ENCODE assay signal across 8 cellular contexts in the genomic region with DNA sequence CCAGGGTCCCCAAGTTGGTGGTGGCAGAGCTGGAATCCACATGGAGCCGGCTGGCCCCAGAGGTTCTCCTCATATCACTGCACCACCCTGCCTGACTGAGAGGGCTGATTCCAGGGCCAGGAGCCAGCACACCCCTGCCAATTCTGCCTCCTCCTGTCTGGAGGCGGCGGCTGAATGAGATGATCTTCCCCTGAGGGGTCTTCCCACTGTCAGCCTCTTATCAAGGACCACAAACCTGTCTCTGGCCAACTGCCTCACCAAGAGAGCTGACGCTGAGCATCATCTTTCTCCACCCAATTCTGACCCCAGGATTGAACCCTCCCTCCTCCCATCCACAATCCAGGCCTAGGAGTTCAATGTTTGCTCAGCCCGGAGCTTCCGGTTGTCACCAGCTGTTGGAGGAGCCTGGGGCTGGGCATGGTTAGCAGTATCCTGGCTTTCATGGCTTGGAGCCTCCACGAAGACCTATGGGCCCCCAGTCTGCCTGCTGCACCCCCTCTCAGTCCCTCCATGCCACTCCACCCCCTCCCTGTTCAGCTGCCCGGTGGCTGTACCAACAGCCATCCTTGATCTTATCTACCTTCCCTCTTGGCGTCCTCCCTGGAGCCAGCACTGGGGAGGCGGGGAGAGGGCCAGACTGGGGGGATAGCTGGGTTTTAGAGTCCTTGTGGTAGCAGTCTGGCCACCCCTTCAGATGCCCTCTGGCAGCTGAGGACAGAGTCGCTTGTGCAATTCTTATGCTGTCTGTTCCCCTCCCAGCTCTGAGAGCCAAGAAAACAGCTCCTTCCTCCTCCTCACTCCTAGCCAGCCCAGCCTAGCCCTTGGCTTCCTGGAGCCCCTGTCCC. TPM values are rescaled to one million over a fixed set of nuclear protein-coding genes. Genes with fewer than 3 reads are reported as not detected.
A peak's percentile ranks its signal among the peaks of the same experiment; 100 is the strongest.
DNase-seq lines count a peak whose midpoint lies in the region; ATAC-seq and TF ChIP-seq lines count a peak whose summit lies in the region.

No MANE protein-coding gene starts in this region.

- H2AK5ac ChIP-seq in mesendoderm (ENCODE audit: low read length): no peak overlapping the region

- H3K9ac ChIP-seq in Loucy (ENCODE audit: low read depth, low read length, poor library complexity, severe bottlenecking) (peak overlapping the region; percentile 31), mesendoderm (ENCODE audit: low read length) (no peak overlapping the region)

- H3K79me1 ChIP-seq in mesendoderm (ENCODE audit: low read length): no peaks in the 10 kb centered on the region

- POLR2A ChIA-PET in MCF 10A (lab: Yijun Ruan, JAX): interaction anchor here (0.5 to 5.5 kb wide), 9 partner anchors 10 to 206 kb away, joined by 3 to 96 read pairs (median 8); a partner anchor contains a TSS

- H3K27me3 ChIP-seq in Loucy (ENCODE audit: insufficient read depth, low read length, poor library complexity, severe bottlenecking) (no peaks in the 10 kb centered on the region), mesendoderm (ENCODE audit: insufficient read depth, low read length, poor library complexity) (no peaks in the 10 kb centered on the region), WERI-Rb-1 (ENCODE audit: insufficient read depth, low read depth, severe bottlenecking) (no peaks in the 10 kb centered on the region)

- CTCF ChIA-PET in MCF 10A (lab: Yijun Ruan, JAX): interaction anchor here (0.5 to 2.9 kb wide), 15 partner anchors 9 to 544 kb away, joined by 3 to 13 read pairs (median 4); a partner anchor contains a TSS

- no peaks in the 10 kb centered on the region for H3K9me3 Mint-ChIP-seq in MCF 10A (ENCODE audit: unreplicated experiment)

- H4K8ac ChIP-seq in mesendoderm (ENCODE audit: low read depth, low read length): no peak overlapping the region

- WGBS in mesendoderm (ENCODE audit: extremely low coverage, insufficient coverage, low lambda C conversion rate): no CpG with 5 or more reads among the region's 11 CpGs

- peak overlapping the region; percentile 77 for H3K27ac Mint-ChIP-seq in MCF 10A (ENCODE audit: low read depth, unreplicated experiment)

- no peaks in the 10 kb centered on the region for H3K36me3 ChIP-seq in Loucy (ENCODE audit: insufficient read depth, low read length)
- H3K36me3 ChIP-seq in mesendoderm (ENCODE audit: control insufficient read depth, insufficient read depth, low read length): no peaks in the 10 kb centered on the region
- H3K36me3 ChIP-seq in WERI-Rb-1: no peaks in the 10 kb centered on the region

- H3K4ac ChIP-seq in mesendoderm (ENCODE audit: low read depth, low read length): peak overlapping the region; percentile 89

- no peak overlapping the region for H3K23ac ChIP-seq in mesendoderm (ENCODE audit: low read length)

- DNase-seq in AG10803 (ENCODE audit: low read depth) (peak; percentile 57), MCF 10A (ENCODE audit: unreplicated experiment) (peak; percentile 82), mesendoderm (no peak), WERI-Rb-1 (no peak)
- DNase-seq in stimulated activated CD4-positive, alpha-beta T cell treated with anti-CD3 and anti-CD28 coated beads, Interleukin-4, amount 100 ng/mL, for 24 hours: no peak
- no peak for DNase-seq in activated T-cell treated with anti-CD3 and anti-CD28 coated beads, Interleukin-2, amount 50 U/mL, for 1 hour

- H3K27me3 Mint-ChIP-seq in MCF 10A (ENCODE audit: insufficient read depth, unreplicated experiment): no peaks in the 10 kb centered on the region

- no peaks in the 10 kb centered on the region for H3K79me2 ChIP-seq in Loucy (ENCODE audit: insufficient read depth, low read length)
- no peaks in the 10 kb centered on the region for H3K79me2 ChIP-seq in mesendoderm (ENCODE audit: control insufficient read depth, insufficient read depth, low read length)

- peak overlapping the region; percentile 64 for H3K18ac ChIP-seq in mesendoderm (ENCODE audit: low read length)

- H3K27ac ChIP-seq in mesendoderm (ENCODE audit: low read depth, low read length) (no peak overlapping the region), WERI-Rb-1 (no peak overlapping the region)

- intact Hi-C loops in MCF 10A (cut with micrococcal nuclease): no loop called here

- ATAC-seq in GM18519 (IDR thresholded peaks at IDR 0.05; ENCODE audit: low FRiP score, unreplicated experiment): no peak

- no TSS peak for BruUV-seq in MCF 10A (replicated peaks; lab: Mats Ljungman, UMichigan)

- no peak overlapping the region for H2BK15ac ChIP-seq in mesendoderm (replicated peaks; ENCODE audit: low read depth)

- H3K4me2 ChIP-seq in Loucy (ENCODE audit: low read depth, low read length, poor library complexity, severe bottlenecking) (no peak overlapping the region), mesendoderm (ENCODE audit: low read length) (no peak overlapping the region)

- peak overlapping the region; percentile 59 for H3K56ac ChIP-seq in mesendoderm (ENCODE audit: low read length)

- H3F3A ChIP-seq in Loucy (ENCODE audit: low read depth): no peaks in the 10 kb centered on the region

- H3K4me3 ChIP-seq in AG10803 (ENCODE audit: low read length) (no peak overlapping the region), Loucy (ENCODE audit: low read length, poor library complexity, severe bottlenecking) (no peak overlapping the region), mesendoderm (ENCODE audit: low read length) (no peak overlapping the region), WERI-Rb-1 (ENCODE audit: low read depth, low read length) (no peak overlapping the region)

- 0 out of 2 replicates have a peak overlapping the region, but pooled peaks have one; percentile 54 for H2AFZ ChIP-seq in Loucy (ENCODE audit: low read length)

- H3K4me1 Mint-ChIP-seq in MCF 10A (ENCODE audit: insufficient read depth, unreplicated experiment): peaks cover 41% of the 10 kb centered on the region

- no peak overlapping the region for H4K5ac ChIP-seq in mesendoderm (ENCODE audit: low read length)

- peaks cover 35% of the 10 kb centered on the region for H3K36me3 Mint-ChIP-seq in MCF 10A (ENCODE audit: insufficient read depth, unreplicated experiment)

- H2BK5ac ChIP-seq in mesendoderm (ENCODE audit: low read length): no peak overlapping the region

- H2BK120ac ChIP-seq in mesendoderm (ENCODE audit: low read depth, low read length): peak overlapping the region; percentile 2

- H3K9me3 ChIP-seq in Loucy (ENCODE audit: insufficient read depth, low read depth, low read length) (no peaks in the 10 kb centered on the region), WERI-Rb-1 (ENCODE audit: severe bottlenecking) (no peaks in the 10 kb centered on the region)

- H3K4me1 ChIP-seq in Loucy (ENCODE audit: insufficient read depth, low read length, poor library complexity, severe bottlenecking) (peaks cover 36% of the 10 kb centered on the region), mesendoderm (ENCODE audit: control insufficient read depth, low read depth, low read length) (peaks cover 4% of the 10 kb centered on the region)

- H3K4me3 Mint-ChIP-seq in MCF 10A (ENCODE audit: unreplicated experiment): no peak overlapping the region

- no peak for TF ChIP-seq CTCF in AG10803 (conservative IDR thresholded peaks at IDR 0.05; ENCODE audit: low read length)
- TF ChIP-seq CTCF in Loucy (conservative IDR thresholded peaks at IDR 0.05; ENCODE audit: low read length): no peak
- TF ChIP-seq CTCF in MCF 10A (IDR thresholded peaks at IDR 0.05; ENCODE audit: unreplicated experiment): no peak
- no peak for TF ChIP-seq CTCF in WERI-Rb-1 (IDR thresholded peaks at IDR 0.05; ENCODE audit: low read depth, low read length)

- H4K20me1 ChIP-seq in Loucy (ENCODE audit: insufficient read depth, low read length, poor library complexity, severe bottlenecking): no peaks in the 10 kb centered on the region

- H3K9me2 ChIP-seq in Loucy (replicated peaks; ENCODE audit: low read depth, low read length): no peaks in the 10 kb centered on the region

RNA-seq across cellular contexts. Expression of a gene that starts 25.6 kb away (rescaled TPM):
- total RNA-seq in MCF 10A (2022): 209 and 293 TPM in 2 replicates
- polyA plus RNA-seq in mesendoderm (2013, experiment 1 of 2): 0.13 TPM
- polyA plus RNA-seq in mesendoderm (2013, experiment 2 of 2): 0.15 TPM

RNA-seq across cellular contexts. Expression of a gene that starts 47.5 kb away (rescaled TPM):
- 42.2 and 46.4 TPM in 2 replicates for total RNA-seq in MCF 10A (2022)
- 41.9 TPM for polyA plus RNA-seq in mesendoderm (2013, experiment 1 of 2)
- polyA plus RNA-seq in mesendoderm (2013, experiment 2 of 2): 41.9 TPM

RNA-seq across cellular contexts. Expression of a gene that starts 59.1 kb away (rescaled TPM):
- total RNA-seq in MCF 10A (2022): 99.4 and 108 TPM in 2 replicates
- polyA plus RNA-seq in mesendoderm (2013, experiment 1 of 2): 185 TPM
- polyA plus RNA-seq in mesendoderm (2013, experiment 2 of 2): 187 TPM

Comparison
In these comparisons a context has a peak if more than half of its experiments do, and no peak if none do; other contexts are left out.
1. DNase-seq: peak in AG10803 (single experiment) and MCF 10A (single experiment); none in mesendoderm (single experiment), WERI-Rb-1 (single experiment), stimulated activated CD4-positive, alpha-beta T cell treated with anti-CD3 and anti-CD28 coated beads, Interleukin-4, amount 100 ng/mL, for 24 hours (single experiment) and activated T-cell treated with anti-CD3 and anti-CD28 coated beads, Interleukin-2, amount 50 U/mL, for 1 hour (single experiment).